In the genomic region with DNA sequence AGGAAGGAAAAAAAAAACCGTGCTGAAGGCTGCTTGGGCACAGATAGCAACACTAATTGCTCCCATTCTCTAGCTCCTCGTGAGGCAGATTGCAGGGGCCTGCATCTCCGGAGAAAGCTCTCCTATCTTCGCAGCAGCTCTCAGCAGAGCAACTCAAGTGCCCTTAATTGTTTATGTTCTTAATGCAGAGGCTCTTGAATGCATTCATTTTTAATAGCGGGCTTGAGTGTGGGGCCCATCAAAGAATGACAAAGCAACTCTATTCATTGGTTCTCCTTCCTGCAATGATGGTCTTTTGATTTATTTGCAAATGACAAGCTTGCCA, we compare ENCODE assay signal across 1 cellular context.
TF ChIP-seq lines count a peak whose summit lies in the region.

No MANE protein-coding gene starts in this region.

TF ChIP-seq in HEK293, 187 proteins besides CTCF, POLR2A, EP300 and RAD21 (continued from another document):
- TF ChIP-seq, protein P1, sequence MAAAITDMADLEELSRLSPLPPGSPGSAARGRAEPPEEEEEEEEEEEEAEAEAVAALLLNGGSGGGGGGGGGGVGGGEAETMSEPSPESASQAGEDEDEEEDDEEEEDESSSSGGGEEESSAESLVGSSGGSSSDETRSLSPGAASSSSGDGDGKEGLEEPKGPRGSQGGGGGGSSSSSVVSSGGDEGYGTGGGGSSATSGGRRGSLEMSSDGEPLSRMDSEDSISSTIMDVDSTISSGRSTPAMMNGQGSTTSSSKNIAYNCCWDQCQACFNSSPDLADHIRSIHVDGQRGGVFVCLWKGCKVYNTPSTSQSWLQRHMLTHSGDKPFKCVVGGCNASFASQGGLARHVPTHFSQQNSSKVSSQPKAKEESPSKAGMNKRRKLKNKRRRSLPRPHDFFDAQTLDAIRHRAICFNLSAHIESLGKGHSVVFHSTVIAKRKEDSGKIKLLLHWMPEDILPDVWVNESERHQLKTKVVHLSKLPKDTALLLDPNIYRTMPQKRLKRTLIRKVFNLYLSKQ (tag by site-specific recombination; IDR thresholded peaks at IDR 0.05; ENCODE audit: borderline replicate concordance), result no peak
- TF ChIP-seq SCRT2 (tag by site-specific recombination; IDR thresholded peaks at IDR 0.05) (no peak), ZNF112 (tag by site-specific recombination; IDR thresholded peaks at IDR 0.05) (no peak), ZNF292 (tag by site-specific recombination; IDR thresholded peaks at IDR 0.05; ENCODE audit: borderline replicate concordance, low read depth) (no peak), ZBTB21 (tag by site-specific recombination; IDR thresholded peaks at IDR 0.05) (no peak), ZNF239 (tag by site-specific recombination; IDR thresholded peaks at IDR 0.05) (no peak), WT1 (tag by site-specific recombination; IDR thresholded peaks at IDR 0.05) (no peak), ZNF596 (tag by site-specific recombination; IDR thresholded peaks at IDR 0.05) (no peak), ZNF529 (tag by site-specific recombination; IDR thresholded peaks at IDR 0.05; ENCODE audit: insufficient replicate concordance) (no peak), ZNF24 (tag by site-specific recombination; IDR thresholded peaks at IDR 0.05) (no peak), SP7 (tag by site-specific recombination; IDR thresholded peaks at IDR 0.05) (peak; percentile 40; the same call in 1 of the 2 replicates), ZBTB7A (tag by site-specific recombination; IDR thresholded peaks at IDR 0.05; ENCODE audit: low read depth) (no peak), ZNF473 (tag by site-specific recombination; IDR thresholded peaks at IDR 0.05) (no peak), ZNF302 (tag by site-specific recombination; IDR thresholded peaks at IDR 0.05; ENCODE audit: low read depth) (no peak), ZNF843 (tag by site-specific recombination; IDR thresholded peaks at IDR 0.05) (peak; percentile 35; the same call in 1 of the 2 replicates), ZNF266 (tag by site-specific recombination; IDR thresholded peaks at IDR 0.05; ENCODE audit: low read depth) (no peak), ZNF121 (tag by site-specific recombination; IDR thresholded peaks at IDR 0.05) (no peak), BCL11A (tag by site-specific recombination; IDR thresholded peaks at IDR 0.05; ENCODE audit: low read depth) (no peak), ZSCAN23 (tag by site-specific recombination; IDR thresholded peaks at IDR 0.05) (no peak), SP2 (tag by site-specific recombination; IDR thresholded peaks at IDR 0.05) (no peak), ZNF600 (tag by site-specific recombination; IDR thresholded peaks at IDR 0.05) (no peak), ZBTB48 (tag by site-specific recombination; IDR thresholded peaks at IDR 0.05) (no peak), ZNF23 (tag by site-specific recombination; IDR thresholded peaks at IDR 0.05; ENCODE audit: borderline replicate concordance) (no peak), ZNF701 (tag by site-specific recombination; IDR thresholded peaks at IDR 0.05) (no peak), HOXA7 (CRISPR knock-in tag; IDR thresholded peaks at IDR 0.05; ENCODE audit: borderline replicate concordance) (no peak)
- TF ChIP-seq, protein P2, sequence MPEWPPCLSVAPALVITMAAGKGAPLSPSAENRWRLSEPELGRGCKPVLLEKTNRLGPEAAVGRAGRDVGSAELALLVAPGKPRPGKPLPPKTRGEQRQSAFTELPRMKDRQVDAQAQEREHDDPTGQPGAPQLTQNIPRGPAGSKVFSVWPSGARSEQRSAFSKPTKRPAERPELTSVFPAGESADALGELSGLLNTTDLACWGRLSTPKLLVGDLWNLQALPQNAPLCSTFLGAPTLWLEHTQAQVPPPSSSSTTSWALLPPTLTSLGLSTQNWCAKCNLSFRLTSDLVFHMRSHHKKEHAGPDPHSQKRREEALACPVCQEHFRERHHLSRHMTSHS (tag by site-specific recombination; IDR thresholded peaks at IDR 0.05), result no peak
- TF ChIP-seq, protein P3, sequence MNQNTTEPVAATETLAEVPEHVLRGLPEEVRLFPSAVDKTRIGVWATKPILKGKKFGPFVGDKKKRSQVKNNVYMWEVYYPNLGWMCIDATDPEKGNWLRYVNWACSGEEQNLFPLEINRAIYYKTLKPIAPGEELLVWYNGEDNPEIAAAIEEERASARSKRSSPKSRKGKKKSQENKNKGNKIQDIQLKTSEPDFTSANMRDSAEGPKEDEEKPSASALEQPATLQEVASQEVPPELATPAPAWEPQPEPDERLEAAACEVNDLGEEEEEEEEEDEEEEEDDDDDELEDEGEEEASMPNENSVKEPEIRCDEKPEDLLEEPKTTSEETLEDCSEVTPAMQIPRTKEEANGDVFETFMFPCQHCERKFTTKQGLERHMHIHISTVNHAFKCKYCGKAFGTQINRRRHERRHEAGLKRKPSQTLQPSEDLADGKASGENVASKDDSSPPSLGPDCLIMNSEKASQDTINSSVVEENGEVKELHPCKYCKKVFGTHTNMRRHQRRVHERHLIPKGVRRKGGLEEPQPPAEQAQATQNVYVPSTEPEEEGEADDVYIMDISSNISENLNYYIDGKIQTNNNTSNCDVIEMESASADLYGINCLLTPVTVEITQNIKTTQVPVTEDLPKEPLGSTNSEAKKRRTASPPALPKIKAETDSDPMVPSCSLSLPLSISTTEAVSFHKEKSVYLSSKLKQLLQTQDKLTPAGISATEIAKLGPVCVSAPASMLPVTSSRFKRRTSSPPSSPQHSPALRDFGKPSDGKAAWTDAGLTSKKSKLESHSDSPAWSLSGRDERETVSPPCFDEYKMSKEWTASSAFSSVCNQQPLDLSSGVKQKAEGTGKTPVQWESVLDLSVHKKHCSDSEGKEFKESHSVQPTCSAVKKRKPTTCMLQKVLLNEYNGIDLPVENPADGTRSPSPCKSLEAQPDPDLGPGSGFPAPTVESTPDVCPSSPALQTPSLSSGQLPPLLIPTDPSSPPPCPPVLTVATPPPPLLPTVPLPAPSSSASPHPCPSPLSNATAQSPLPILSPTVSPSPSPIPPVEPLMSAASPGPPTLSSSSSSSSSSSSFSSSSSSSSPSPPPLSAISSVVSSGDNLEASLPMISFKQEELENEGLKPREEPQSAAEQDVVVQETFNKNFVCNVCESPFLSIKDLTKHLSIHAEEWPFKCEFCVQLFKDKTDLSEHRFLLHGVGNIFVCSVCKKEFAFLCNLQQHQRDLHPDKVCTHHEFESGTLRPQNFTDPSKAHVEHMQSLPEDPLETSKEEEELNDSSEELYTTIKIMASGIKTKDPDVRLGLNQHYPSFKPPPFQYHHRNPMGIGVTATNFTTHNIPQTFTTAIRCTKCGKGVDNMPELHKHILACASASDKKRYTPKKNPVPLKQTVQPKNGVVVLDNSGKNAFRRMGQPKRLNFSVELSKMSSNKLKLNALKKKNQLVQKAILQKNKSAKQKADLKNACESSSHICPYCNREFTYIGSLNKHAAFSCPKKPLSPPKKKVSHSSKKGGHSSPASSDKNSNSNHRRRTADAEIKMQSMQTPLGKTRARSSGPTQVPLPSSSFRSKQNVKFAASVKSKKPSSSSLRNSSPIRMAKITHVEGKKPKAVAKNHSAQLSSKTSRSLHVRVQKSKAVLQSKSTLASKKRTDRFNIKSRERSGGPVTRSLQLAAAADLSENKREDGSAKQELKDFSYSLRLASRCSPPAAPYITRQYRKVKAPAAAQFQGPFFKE (tag by site-specific recombination; IDR thresholded peaks at IDR 0.05; ENCODE audit: borderline replicate concordance), result no peak
- TF ChIP-seq, protein P4, sequence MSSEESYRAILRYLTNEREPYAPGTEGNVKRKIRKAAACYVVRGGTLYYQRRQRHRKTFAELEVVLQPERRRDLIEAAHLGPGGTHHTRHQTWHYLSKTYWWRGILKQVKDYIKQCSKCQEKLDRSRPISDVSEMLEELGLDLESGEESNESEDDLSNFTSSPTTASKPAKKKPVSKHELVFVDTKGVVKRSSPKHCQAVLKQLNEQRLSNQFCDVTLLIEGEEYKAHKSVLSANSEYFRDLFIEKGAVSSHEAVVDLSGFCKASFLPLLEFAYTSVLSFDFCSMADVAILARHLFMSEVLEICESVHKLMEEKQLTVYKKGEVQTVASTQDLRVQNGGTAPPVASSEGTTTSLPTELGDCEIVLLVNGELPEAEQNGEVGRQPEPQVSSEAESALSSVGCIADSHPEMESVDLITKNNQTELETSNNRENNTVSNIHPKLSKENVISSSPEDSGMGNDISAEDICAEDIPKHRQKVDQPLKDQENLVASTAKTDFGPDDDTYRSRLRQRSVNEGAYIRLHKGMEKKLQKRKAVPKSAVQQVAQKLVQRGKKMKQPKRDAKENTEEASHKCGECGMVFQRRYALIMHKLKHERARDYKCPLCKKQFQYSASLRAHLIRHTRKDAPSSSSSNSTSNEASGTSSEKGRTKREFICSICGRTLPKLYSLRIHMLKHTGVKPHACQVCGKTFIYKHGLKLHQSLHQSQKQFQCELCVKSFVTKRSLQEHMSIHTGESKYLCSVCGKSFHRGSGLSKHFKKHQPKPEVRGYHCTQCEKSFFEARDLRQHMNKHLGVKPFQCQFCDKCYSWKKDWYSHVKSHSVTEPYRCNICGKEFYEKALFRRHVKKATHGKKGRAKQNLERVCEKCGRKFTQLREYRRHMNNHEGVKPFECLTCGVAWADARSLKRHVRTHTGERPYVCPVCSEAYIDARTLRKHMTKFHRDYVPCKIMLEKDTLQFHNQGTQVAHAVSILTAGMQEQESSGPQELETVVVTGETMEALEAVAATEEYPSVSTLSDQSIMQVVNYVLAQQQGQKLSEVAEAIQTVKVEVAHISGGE (tag by site-specific recombination; conservative IDR thresholded peaks at IDR 0.05; ENCODE audit: low read depth), result no peak
- TF ChIP-seq, protein P5, sequence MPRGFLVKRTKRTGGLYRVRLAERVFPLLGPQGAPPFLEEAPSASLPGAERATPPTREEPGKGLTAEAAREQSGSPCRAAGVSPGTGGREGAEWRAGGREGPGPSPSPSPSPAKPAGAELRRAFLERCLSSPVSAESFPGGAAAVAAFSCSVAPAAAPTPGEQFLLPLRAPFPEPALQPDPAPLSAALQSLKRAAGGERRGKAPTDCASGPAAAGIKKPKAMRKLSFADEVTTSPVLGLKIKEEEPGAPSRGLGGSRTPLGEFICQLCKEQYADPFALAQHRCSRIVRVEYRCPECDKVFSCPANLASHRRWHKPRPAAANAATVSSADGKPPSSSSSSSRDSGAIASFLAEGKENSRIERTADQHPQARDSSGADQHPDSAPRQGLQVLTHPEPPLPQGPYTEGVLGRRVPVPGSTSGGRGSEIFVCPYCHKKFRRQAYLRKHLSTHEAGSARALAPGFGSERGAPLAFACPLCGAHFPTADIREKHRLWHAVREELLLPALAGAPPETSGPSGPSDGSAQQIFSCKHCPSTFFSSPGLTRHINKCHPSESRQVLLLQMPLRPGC (tag by site-specific recombination; IDR thresholded peaks at IDR 0.05), result no peak
- TF ChIP-seq, protein P6, sequence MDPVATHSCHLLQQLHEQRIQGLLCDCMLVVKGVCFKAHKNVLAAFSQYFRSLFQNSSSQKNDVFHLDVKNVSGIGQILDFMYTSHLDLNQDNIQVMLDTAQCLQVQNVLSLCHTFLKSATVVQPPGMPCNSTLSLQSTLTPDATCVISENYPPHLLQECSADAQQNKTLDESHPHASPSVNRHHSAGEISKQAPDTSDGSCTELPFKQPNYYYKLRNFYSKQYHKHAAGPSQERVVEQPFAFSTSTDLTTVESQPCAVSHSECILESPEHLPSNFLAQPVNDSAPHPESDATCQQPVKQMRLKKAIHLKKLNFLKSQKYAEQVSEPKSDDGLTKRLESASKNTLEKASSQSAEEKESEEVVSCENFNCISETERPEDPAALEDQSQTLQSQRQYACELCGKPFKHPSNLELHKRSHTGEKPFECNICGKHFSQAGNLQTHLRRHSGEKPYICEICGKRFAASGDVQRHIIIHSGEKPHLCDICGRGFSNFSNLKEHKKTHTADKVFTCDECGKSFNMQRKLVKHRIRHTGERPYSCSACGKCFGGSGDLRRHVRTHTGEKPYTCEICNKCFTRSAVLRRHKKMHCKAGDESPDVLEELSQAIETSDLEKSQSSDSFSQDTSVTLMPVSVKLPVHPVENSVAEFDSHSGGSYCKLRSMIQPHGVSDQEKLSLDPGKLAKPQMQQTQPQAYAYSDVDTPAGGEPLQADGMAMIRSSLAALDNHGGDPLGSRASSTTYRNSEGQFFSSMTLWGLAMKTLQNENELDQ (tag by site-specific recombination; IDR thresholded peaks at IDR 0.05; ENCODE audit: low read depth), result no peak
- TF ChIP-seq, protein P7, sequence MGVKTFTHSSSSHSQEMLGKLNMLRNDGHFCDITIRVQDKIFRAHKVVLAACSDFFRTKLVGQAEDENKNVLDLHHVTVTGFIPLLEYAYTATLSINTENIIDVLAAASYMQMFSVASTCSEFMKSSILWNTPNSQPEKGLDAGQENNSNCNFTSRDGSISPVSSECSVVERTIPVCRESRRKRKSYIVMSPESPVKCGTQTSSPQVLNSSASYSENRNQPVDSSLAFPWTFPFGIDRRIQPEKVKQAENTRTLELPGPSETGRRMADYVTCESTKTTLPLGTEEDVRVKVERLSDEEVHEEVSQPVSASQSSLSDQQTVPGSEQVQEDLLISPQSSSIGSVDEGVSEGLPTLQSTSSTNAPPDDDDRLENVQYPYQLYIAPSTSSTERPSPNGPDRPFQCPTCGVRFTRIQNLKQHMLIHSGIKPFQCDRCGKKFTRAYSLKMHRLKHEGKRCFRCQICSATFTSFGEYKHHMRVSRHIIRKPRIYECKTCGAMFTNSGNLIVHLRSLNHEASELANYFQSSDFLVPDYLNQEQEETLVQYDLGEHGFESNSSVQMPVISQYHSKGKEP (tag by site-specific recombination; IDR thresholded peaks at IDR 0.05), result peak; percentile 84
- TF ChIP-seq, protein P8, sequence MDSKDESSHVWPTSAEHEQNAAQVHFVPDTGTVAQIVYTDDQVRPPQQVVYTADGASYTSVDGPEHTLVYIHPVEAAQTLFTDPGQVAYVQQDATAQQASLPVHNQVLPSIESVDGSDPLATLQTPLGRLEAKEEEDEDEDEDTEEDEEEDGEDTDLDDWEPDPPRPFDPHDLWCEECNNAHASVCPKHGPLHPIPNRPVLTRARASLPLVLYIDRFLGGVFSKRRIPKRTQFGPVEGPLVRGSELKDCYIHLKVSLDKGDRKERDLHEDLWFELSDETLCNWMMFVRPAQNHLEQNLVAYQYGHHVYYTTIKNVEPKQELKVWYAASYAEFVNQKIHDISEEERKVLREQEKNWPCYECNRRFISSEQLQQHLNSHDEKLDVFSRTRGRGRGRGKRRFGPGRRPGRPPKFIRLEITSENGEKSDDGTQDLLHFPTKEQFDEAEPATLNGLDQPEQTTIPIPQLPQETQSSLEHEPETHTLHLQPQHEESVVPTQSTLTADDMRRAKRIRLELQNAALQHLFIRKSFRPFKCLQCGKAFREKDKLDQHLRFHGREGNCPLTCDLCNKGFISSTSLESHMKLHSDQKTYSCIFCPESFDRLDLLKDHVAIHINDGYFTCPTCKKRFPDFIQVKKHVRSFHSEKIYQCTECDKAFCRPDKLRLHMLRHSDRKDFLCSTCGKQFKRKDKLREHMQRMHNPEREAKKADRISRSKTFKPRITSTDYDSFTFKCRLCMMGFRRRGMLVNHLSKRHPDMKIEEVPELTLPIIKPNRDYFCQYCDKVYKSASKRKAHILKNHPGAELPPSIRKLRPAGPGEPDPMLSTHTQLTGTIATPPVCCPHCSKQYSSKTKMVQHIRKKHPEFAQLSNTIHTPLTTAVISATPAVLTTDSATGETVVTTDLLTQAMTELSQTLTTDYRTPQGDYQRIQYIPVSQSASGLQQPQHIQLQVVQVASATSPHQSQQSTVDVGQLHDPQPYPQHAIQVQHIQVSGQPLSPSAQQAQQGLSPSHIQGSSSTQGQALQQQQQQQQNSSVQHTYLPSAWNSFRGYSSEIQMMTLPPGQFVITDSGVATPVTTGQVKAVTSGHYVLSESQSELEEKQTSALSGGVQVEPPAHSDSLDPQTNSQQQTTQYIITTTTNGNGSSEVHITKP (tag by site-specific recombination; IDR thresholded peaks at IDR 0.05), result no peak
- TF ChIP-seq, protein P9, sequence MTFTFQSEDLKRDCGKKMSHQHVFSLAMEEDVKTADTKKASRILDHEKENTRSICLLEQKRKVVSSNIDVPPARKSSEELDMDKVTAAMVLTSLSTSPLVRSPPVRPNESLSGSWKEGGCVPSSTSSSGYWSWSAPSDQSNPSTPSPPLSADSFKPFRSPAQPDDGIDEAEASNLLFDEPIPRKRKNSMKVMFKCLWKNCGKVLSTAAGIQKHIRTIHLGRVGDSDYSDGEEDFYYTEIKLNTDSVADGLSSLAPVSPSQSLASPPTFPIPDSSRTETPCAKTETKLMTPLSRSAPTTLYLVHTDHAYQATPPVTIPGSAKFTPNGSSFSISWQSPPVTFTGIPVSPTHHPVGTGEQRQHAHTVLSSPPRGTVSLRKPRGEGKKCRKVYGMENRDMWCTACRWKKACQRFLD (tag by site-specific recombination; IDR thresholded peaks at IDR 0.05), result no peak
